ENCODE assay signal across 7 cellular contexts in the genomic region with DNA sequence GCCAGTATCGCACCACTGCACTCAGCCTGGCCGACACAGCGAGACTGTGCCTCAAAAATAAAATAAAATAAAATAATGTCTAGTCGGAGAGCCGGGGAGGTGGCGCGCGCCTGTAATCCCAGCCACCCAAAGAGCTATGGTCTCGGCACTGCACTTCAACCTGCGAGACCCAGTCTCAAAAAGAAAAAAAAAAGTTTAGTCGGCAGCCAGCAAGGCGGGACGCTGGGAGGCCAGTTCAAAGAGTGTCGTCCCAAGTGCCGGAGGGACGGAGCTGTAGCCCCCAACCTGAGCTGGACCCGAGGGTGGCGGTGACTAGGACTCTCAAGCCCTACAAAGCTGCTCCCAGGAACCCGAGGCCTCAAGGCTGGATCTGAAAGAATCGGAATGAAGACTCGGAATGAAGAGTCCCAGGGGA. TPM values are rescaled to one million over a fixed set of nuclear protein-coding genes. Genes with fewer than 3 reads are reported as not detected.
DNase-seq lines count a peak whose midpoint lies in the region; ATAC-seq and TF ChIP-seq lines count a peak whose summit lies in the region.

No MANE protein-coding gene starts in this region.

- H3K4me3 ChIP-seq in HFF-Myc (replicated peaks; ENCODE audit: low read depth, low read length) (peak overlapping the region; percentile 53), iPS-11a (ENCODE audit: low read depth, low read length) (peak overlapping the region; percentile 81), stomach (peak overlapping the region; percentile 55 to 65 (median 58))

- peaks cover 12 to 43% (median 21%) of the 10 kb centered on the region in 4 donors for H3K4me1 ChIP-seq in stomach

- TF ChIP-seq EP300 in stomach (IDR thresholded peaks at IDR 0.05): no peak

- peak overlapping the region; percentile 90 for H3K4me3 Mint-ChIP-seq in activated CD8-positive, alpha-beta T cell treated with anti-CD3 and anti-CD28 coated beads, Interleukin-2, amount 10 ng/mL, durations not matched to agents 7 days and 5 days

- TF ChIP-seq CTCF in HFF-Myc (IDR thresholded peaks at IDR 0.05; ENCODE audit: low read depth, low read length, missing control alignments) (no peak), stomach (IDR thresholded peaks at IDR 0.05) (no peak)

- POLR2A ChIA-PET in activated CD8-positive, alpha-beta T cell treated with anti-CD3 and anti-CD28 coated beads, Interleukin-2, amount 10 ng/mL, durations not matched to agents 7 days and 5 days (lab: Charles Lee): interaction anchor here (0.6 to 1.7 kb wide), 6 partner anchors 10 to 281 kb away, joined by 3 to 6 read pairs (median 3); a partner anchor contains a TSS

- no peak for DNase-seq in HFF-Myc (ENCODE audit: extremely low read depth, low read depth)
- no peak for DNase-seq in activated CD8-positive, alpha-beta T cell treated with anti-CD3 and anti-CD28 coated beads, Interleukin-2, amount 10 ng/mL, durations not matched to agents 7 days and 5 days
- no peak for DNase-seq in stomach
- no peak for DNase-seq in EL
- no peak for DNase-seq in NCI-H2029 treated with DMSO at 0.1 percent for 48 hours (lab: John Stamatoyannopoulos, UW)
- no peak for DNase-seq in NCI-H1417 (lab: John Stamatoyannopoulos, UW)

- WGBS in stomach, 5 donors: 25 to 28% (median 27%) methylated on average over 21 of the region's 21 CpGs

- no peaks in the 10 kb centered on the region for H3K27me3 Mint-ChIP-seq in activated CD8-positive, alpha-beta T cell treated with anti-CD3 and anti-CD28 coated beads, Interleukin-2, amount 10 ng/mL, durations not matched to agents 7 days and 5 days (ENCODE audit: low read depth)

- no peaks in the 10 kb centered on the region for H3K27me3 ChIP-seq in stomach

- no peaks in the 10 kb centered on the region for H3K36me3 Mint-ChIP-seq in activated CD8-positive, alpha-beta T cell treated with anti-CD3 and anti-CD28 coated beads, Interleukin-2, amount 10 ng/mL, durations not matched to agents 7 days and 5 days (ENCODE audit: low read depth)

- peak; percentile 1 for ATAC-seq in activated CD8-positive, alpha-beta T cell treated with anti-CD3 and anti-CD28 coated beads, Interleukin-2, amount 10 ng/mL, durations not matched to agents 7 days and 5 days

- H3K4me1 Mint-ChIP-seq in activated CD8-positive, alpha-beta T cell treated with anti-CD3 and anti-CD28 coated beads, Interleukin-2, amount 10 ng/mL, durations not matched to agents 7 days and 5 days (ENCODE audit: low read depth): peaks cover 18% of the 10 kb centered on the region

- peak overlapping the region; percentile 80 to 92 (median 85) for H3K27ac ChIP-seq in stomach

- intact Hi-C loops in stomach (cut with DNase I; ENCODE audit: low total_unique reads): no loop called here

- CTCF ChIA-PET in activated CD8-positive, alpha-beta T cell treated with anti-CD3 and anti-CD28 coated beads, Interleukin-2, amount 10 ng/mL, durations not matched to agents 7 days and 5 days (lab: Charles Lee): interaction anchor here (0.5 to 3.5 kb wide), 11 partner anchors 17 to 481 kb away, joined by 3 to 26 read pairs (median 4); a partner anchor contains a TSS

- H3K9me3 Mint-ChIP-seq in activated CD8-positive, alpha-beta T cell treated with anti-CD3 and anti-CD28 coated beads, Interleukin-2, amount 10 ng/mL, durations not matched to agents 7 days and 5 days (ENCODE audit: insufficient read depth): no peaks in the 10 kb centered on the region

- no peak for TF ChIP-seq POLR2A in stomach (IDR thresholded peaks at IDR 0.05)

- peaks cover 0 to 21% (median 13%) of the 10 kb centered on the region in 4 donors for H3K36me3 ChIP-seq in stomach

- H3K27ac Mint-ChIP-seq in activated CD8-positive, alpha-beta T cell treated with anti-CD3 and anti-CD28 coated beads, Interleukin-2, amount 10 ng/mL, durations not matched to agents 7 days and 5 days: peak overlapping the region; percentile 81

- H3K9me3 ChIP-seq in stomach: no peaks in the 10 kb centered on the region

RNA-seq across cellular contexts. Expression of a gene that starts 0.6 kb away (rescaled TPM):
- not detected for total RNA-seq in activated CD8-positive, alpha-beta T cell treated with anti-CD3 and anti-CD28 coated beads, Interleukin-2, amount 10 ng/mL, durations not matched to agents 7 days and 5 days
- not detected for total RNA-seq in stomach
- polyA plus RNA-seq in stomach: under 1 TPM in 1 of 3 donors, not detected in 2; 0.93 TPM

RNA-seq across cellular contexts. Expression of a gene that starts 7.0 kb away (rescaled TPM):
- total RNA-seq in activated CD8-positive, alpha-beta T cell treated with anti-CD3 and anti-CD28 coated beads, Interleukin-2, amount 10 ng/mL, durations not matched to agents 7 days and 5 days: under 1 TPM; 0.71 to 0.78 TPM
- 10 to 100 TPM in 2 of 5 donors, 1 to 10 TPM in 3; 1.7 to 29.3 (median 6.5) TPM for total RNA-seq in stomach
- 100 to 1,000 TPM in 1 of 3 donors, 1 to 10 TPM in 2; 3.1 to 345 (median 6.8) TPM for polyA plus RNA-seq in stomach

RNA-seq across cellular contexts. Expression of a gene that starts 27.7 kb away (rescaled TPM):
- 10 to 100 TPM; 29.8 to 33.7 TPM for total RNA-seq in activated CD8-positive, alpha-beta T cell treated with anti-CD3 and anti-CD28 coated beads, Interleukin-2, amount 10 ng/mL, durations not matched to agents 7 days and 5 days
- total RNA-seq in stomach: 10 to 100 TPM in 2 of 5 donors, 1 to 10 TPM in 3; 3.5 to 46.2 (median 5.8) TPM
- 10 to 100 TPM in 2 of 3 donors, 1 to 10 TPM in 1; 9.6 to 14.8 (median 12.4) TPM for polyA plus RNA-seq in stomach

RNA-seq across cellular contexts. Expression of a gene that starts 34.3 kb away (rescaled TPM):
- not detected for total RNA-seq in activated CD8-positive, alpha-beta T cell treated with anti-CD3 and anti-CD28 coated beads, Interleukin-2, amount 10 ng/mL, durations not matched to agents 7 days and 5 days
- 10 to 100 TPM in 3 of 5 donors, 1 to 10 TPM in 2; 4.9 to 32.3 (median 11.7) TPM for total RNA-seq in stomach
- polyA plus RNA-seq in stomach: 10 to 100 TPM in 1 of 3 donors, 1 to 10 TPM in 2; 7.5 to 54.2 (median 8.7) TPM
